In genomic region chr21:35226302-35226701, GRCh38 we compare ENCODE assay signal across 10 cellular contexts.
A peak's percentile ranks its signal among the peaks of the same experiment; 100 is the strongest.
DNase-seq lines count a peak whose midpoint lies in the region; ATAC-seq and TF ChIP-seq lines count a peak whose summit lies in the region.
"Had no signal": no experiment of that assay in that cellular context is flagged by ENCODE, and none has a peak within 500 bp of the region (broad histone marks: within the 10 kb centered on the region; RNA-seq: fewer than 3 reads in every experiment).

No MANE protein-coding gene starts in this region.

- H3K9ac ChIP-seq in neural progenitor cell = no peak overlapping the region

- peak overlapping the region in 5 of 8 donors; percentile 76 to 92 (median 87) for H3K27ac Mint-ChIP-seq in CD8-positive, alpha-beta memory T cell
- H3K27ac Mint-ChIP-seq in dendritic cell treated with granulocyte-macrophage colony-stimulating factor and Interleukin-4, amounts not matched to agents 40 ng/mL and 50 ng/mL, for 4 days = peak overlapping the region; percentile 26
- no peak overlapping the region for H3K27ac Mint-ChIP-seq in neural progenitor cell

- peak overlapping the region; percentile 17 for H2AFZ ChIP-seq in neural progenitor cell (replicated peaks)

- no peaks in the 10 kb centered on the region for H3F3A ChIP-seq in neural progenitor cell (ENCODE audit: low read depth)

- H3K27ac ChIP-seq in CD8-positive, alpha-beta memory T cell (ENCODE audit: low read depth, low read length) = peak overlapping the region; percentile 5
- H3K27ac ChIP-seq in neural progenitor cell (no peak overlapping the region), RWPE1 (no peak overlapping the region)
- H3K27ac ChIP-seq: colonic mucosa had no signal

- H3K27me3 ChIP-seq in CD8-positive, alpha-beta memory T cell (ENCODE audit: insufficient read depth, low read length, poor library complexity, severe bottlenecking) = no peaks in the 10 kb centered on the region
- H3K27me3 ChIP-seq in neural progenitor cell = no peaks in the 10 kb centered on the region
- H3K27me3 ChIP-seq: colonic mucosa had no signal

- H3K4me3 ChIP-seq in CD8-positive, alpha-beta memory T cell (ENCODE audit: low read length) = no peak overlapping the region
- no peak overlapping the region for H3K4me3 ChIP-seq in neural progenitor cell
- H3K4me3 ChIP-seq: colonic mucosa had no signal

- DNase-seq in CD8-positive, alpha-beta memory T cell = no peak
- DNase-seq in NCI-H2196 (lab: John Stamatoyannopoulos, UW; ENCODE audit: unreplicated experiment) (peak; percentile 31), neural progenitor cell (ENCODE audit: low spot score) (peak; percentile 38), NCI-H1930 (lab: John Stamatoyannopoulos, UW) (no peak), RWPE1 (ENCODE audit: low spot score) (no peak), GM10248 (ENCODE audit: extremely low spot score) (no peak)
- DNase-seq: colonic mucosa, kidney glomerular epithelial cell had no signal

- H3K9me3 ChIP-seq in CD8-positive, alpha-beta memory T cell (ENCODE audit: low read length) = no peaks in the 10 kb centered on the region
- no peaks in the 10 kb centered on the region for H3K9me3 ChIP-seq in neural progenitor cell (ENCODE audit: low read depth)
- H3K9me3 ChIP-seq: colonic mucosa had no signal

- POLR2A ChIA-PET in CD8-positive, alpha-beta memory T cell (lab: Charles Lee) = no interaction called here
- POLR2A ChIA-PET in RWPE1 (lab: Yijun Ruan, JAX; ENCODE audit: low non-redundant PET) (no interaction called here), GM10248 (lab: Yijun Ruan, JAX) (no interaction called here)

- no peaks in the 10 kb centered on the region for H3K9me3 Mint-ChIP-seq in CD8-positive, alpha-beta memory T cell
- H3K9me3 Mint-ChIP-seq in dendritic cell treated with granulocyte-macrophage colony-stimulating factor and Interleukin-4, amounts not matched to agents 40 ng/mL and 50 ng/mL, for 4 days = no peaks in the 10 kb centered on the region
- H3K9me3 Mint-ChIP-seq in neural progenitor cell = no peaks in the 10 kb centered on the region

- H4K20me1 ChIP-seq in neural progenitor cell (ENCODE audit: low read depth) = no peaks in the 10 kb centered on the region

- intact Hi-C loops in dendritic cell treated with granulocyte-macrophage colony-stimulating factor and Interleukin-4, amounts not matched to agents 40 ng/mL and 50 ng/mL, for 4 days (cut with micrococcal nuclease) = no loop called here

- ATAC-seq in GM21367 (IDR thresholded peaks at IDR 0.05; ENCODE audit: unreplicated experiment) = no peak

- CTCF ChIA-PET in CD8-positive, alpha-beta memory T cell (lab: Charles Lee) = interaction anchor here (1.4 to 1.8 kb wide), 2 partner anchors 175 to 337 kb away, joined by 4 to 5 read pairs; no protein-coding TSS in a partner anchor
- CTCF ChIA-PET in RWPE1 (lab: Yijun Ruan, JAX) = interaction anchor here (0.6 kb wide), 1 partner anchor 447 kb away, joined by 3 read pairs; no protein-coding TSS in a partner anchor
- CTCF ChIA-PET in GM10248 (lab: Yijun Ruan, JAX) = no interaction called here

- H3K4me1 Mint-ChIP-seq in CD8-positive, alpha-beta memory T cell = peaks cover 37 to 54% (median 50%) of the 10 kb centered on the region in 3 donors
- peaks cover 25% of the 10 kb centered on the region for H3K4me1 Mint-ChIP-seq in dendritic cell treated with granulocyte-macrophage colony-stimulating factor and Interleukin-4, amounts not matched to agents 40 ng/mL and 50 ng/mL, for 4 days (ENCODE audit: low read depth)
- peaks cover 23% of the 10 kb centered on the region for H3K4me1 Mint-ChIP-seq in neural progenitor cell

- H3K4me2 ChIP-seq in neural progenitor cell = no peak overlapping the region

- H3K4me1 ChIP-seq in CD8-positive, alpha-beta memory T cell (ENCODE audit: insufficient read depth, low read length) = peaks cover 37% of the 10 kb centered on the region
- H3K4me1 ChIP-seq in neural progenitor cell = peaks cover 22% of the 10 kb centered on the region
- H3K4me1 ChIP-seq: colonic mucosa had no signal

- H3K27me3 Mint-ChIP-seq in CD8-positive, alpha-beta memory T cell = no peaks in the 10 kb centered on the region
- H3K27me3 Mint-ChIP-seq in dendritic cell treated with granulocyte-macrophage colony-stimulating factor and Interleukin-4, amounts not matched to agents 40 ng/mL and 50 ng/mL, for 4 days = peaks cover 7% of the 10 kb centered on the region
- H3K27me3 Mint-ChIP-seq in neural progenitor cell (ENCODE audit: insufficient read depth, low read depth) = peaks cover 18% of the 10 kb centered on the region

- no peaks in the 10 kb centered on the region for H3K36me3 Mint-ChIP-seq in CD8-positive, alpha-beta memory T cell
- no peaks in the 10 kb centered on the region for H3K36me3 Mint-ChIP-seq in dendritic cell treated with granulocyte-macrophage colony-stimulating factor and Interleukin-4, amounts not matched to agents 40 ng/mL and 50 ng/mL, for 4 days (ENCODE audit: low read depth)
- H3K36me3 Mint-ChIP-seq in neural progenitor cell = no peaks in the 10 kb centered on the region

- H3K79me2 ChIP-seq in neural progenitor cell (ENCODE audit: low read depth) = no peaks in the 10 kb centered on the region

- no peak for TF ChIP-seq CTCF in neural progenitor cell (IDR thresholded peaks at IDR 0.05)
- no peak for TF ChIP-seq CTCF in RWPE1 (conservative IDR thresholded peaks at IDR 0.05; ENCODE audit: low read depth)
- TF ChIP-seq CTCF in GM10248 (IDR thresholded peaks at IDR 0.05; ENCODE audit: control extremely low read depth, extremely low read depth, low read depth, missing control alignments) = no peak

- peak overlapping the region in 1 of 7 donors; percentile 20 for H3K4me3 Mint-ChIP-seq in CD8-positive, alpha-beta memory T cell
- H3K4me3 Mint-ChIP-seq in dendritic cell treated with granulocyte-macrophage colony-stimulating factor and Interleukin-4, amounts not matched to agents 40 ng/mL and 50 ng/mL, for 4 days = no peak overlapping the region
- H3K4me3 Mint-ChIP-seq in neural progenitor cell = no peak overlapping the region

- no peaks in the 10 kb centered on the region for H3K36me3 ChIP-seq in CD8-positive, alpha-beta memory T cell (ENCODE audit: insufficient read depth, low read length)
- H3K36me3 ChIP-seq in neural progenitor cell = no peaks in the 10 kb centered on the region
- H3K36me3 ChIP-seq: colonic mucosa had no signal

Comparison
In these comparisons a context has a peak if more than half of its experiments do, and no peak if none do; other contexts are left out.
1. DNase-seq: peak in NCI-H2196 (single experiment) and neural progenitor cell (single experiment); none in CD8-positive, alpha-beta memory T cell (0 of 5), NCI-H1930 (0 of 2), RWPE1 (single experiment) and GM10248 (single experiment).